8 cellular contexts compared by ENCODE assay signal in genomic region chr11:46560300-46561025, GRCh38. TPM values are rescaled to one million over a fixed set of nuclear protein-coding genes. Genes with fewer than 3 reads are reported as not detected.
A peak's percentile ranks its signal among the peaks of the same experiment; 100 is the strongest.
DNase-seq lines count a peak whose midpoint lies in the region; ATAC-seq, FAIRE-seq and TF ChIP-seq lines count a peak whose summit lies in the region.

No MANE protein-coding gene starts in this region.

- peak overlapping the region; percentile 87 for H3K4me2 ChIP-seq in Loucy (ENCODE audit: low read depth, low read length, poor library complexity, severe bottlenecking)

- no peak for TF ChIP-seq CTCF in AG04450 (IDR thresholded peaks at IDR 0.05; ENCODE audit: low read depth, low read length)
- TF ChIP-seq CTCF in Loucy (conservative IDR thresholded peaks at IDR 0.05; ENCODE audit: low read length): no peak
- TF ChIP-seq CTCF in adrenal gland (IDR thresholded peaks at IDR 0.05): no peak
- no peak for TF ChIP-seq CTCF in testis (IDR thresholded peaks at IDR 0.05)

- H3K27me3 ChIP-seq in AG04450 (ENCODE audit: control insufficient read depth, insufficient read depth, low read length): no peaks in the 10 kb centered on the region
- no peaks in the 10 kb centered on the region for H3K27me3 ChIP-seq in Loucy (ENCODE audit: insufficient read depth, low read length, poor library complexity, severe bottlenecking)
- H3K27me3 ChIP-seq in adrenal gland: no peaks in the 10 kb centered on the region
- H3K27me3 ChIP-seq in testis: no peaks in the 10 kb centered on the region

- peaks cover 17% of the 10 kb centered on the region for H4K20me1 ChIP-seq in Loucy (ENCODE audit: insufficient read depth, low read length, poor library complexity, severe bottlenecking)

- H3K36me3 ChIP-seq in Loucy (ENCODE audit: insufficient read depth, low read length): no peaks in the 10 kb centered on the region
- no peaks in the 10 kb centered on the region for H3K36me3 ChIP-seq in adrenal gland (replicated peaks in 1 of 2)
- H3K36me3 ChIP-seq in testis (ENCODE audit: low read depth, missing control alignments): no peaks in the 10 kb centered on the region

- POLR2A ChIA-PET in AG04450 (lab: Yijun Ruan, JAX): interaction anchor here (0.6 kb wide), 1 partner anchor 54 kb away, joined by 4 read pairs; no protein-coding TSS in a partner anchor

- H3K9ac ChIP-seq in Loucy (ENCODE audit: low read depth, low read length, poor library complexity, severe bottlenecking): peak overlapping the region; percentile 73

- peak overlapping the region; percentile 78; the same call in 1 of the 2 replicates for H2AFZ ChIP-seq in Loucy (ENCODE audit: low read length)

- no peak for ATAC-seq in HG02884 (IDR thresholded peaks at IDR 0.05; ENCODE audit: unreplicated experiment)

- no peaks in the 10 kb centered on the region for H3K9me3 ChIP-seq in AG04450 (ENCODE audit: control insufficient read depth, insufficient read depth, low read length)
- no peaks in the 10 kb centered on the region for H3K9me3 ChIP-seq in Loucy (ENCODE audit: insufficient read depth, low read depth, low read length)
- H3K9me3 ChIP-seq in adrenal gland (replicated peaks in 1 of 3): no peaks in the 10 kb centered on the region
- H3K9me3 ChIP-seq in testis: no peaks in the 10 kb centered on the region

- WGBS in adrenal gland, 4 donors: 1 to 2% (median 1%) methylated on average over 6 of the region's 6 CpGs
- WGBS in testis, 2 donors: 10 to 20% methylated on average over 6 of the region's 6 CpGs

- peak overlapping the region; percentile 12 for H3K27ac ChIP-seq in AG04450 (ENCODE audit: low read depth, low read length)
- peak overlapping the region in 4 of 5 donors; percentile 37 to 73 (median 65) for H3K27ac ChIP-seq in adrenal gland
- peak overlapping the region; percentile 51 to 79 for H3K27ac ChIP-seq in testis

- FAIRE-seq in GM12892 (lab: Jason Lieb, UNC): peak; percentile 81

- DNase-seq in AG04450 (ENCODE audit: low read depth, low spot score) (no peak), GM12892 (ENCODE audit: insufficient read length) (no peak), adrenal gland (peak in 1 of 7 donors; percentile 23), iris pigment epithelial cell (ENCODE audit: low read depth) (peak; percentile 72), testis (no peak), cerebellum (ENCODE audit: low spot score) (no peak)

- intact Hi-C loops in adrenal gland (cut with DNase I) (no loop called here), testis (cut with DNase I; ENCODE audit: low total_unique reads) (no loop called here)

- TF ChIP-seq POLR2A in GM12892 (IDR thresholded peaks at IDR 0.05; ENCODE audit: low read depth, low read length) (no peak), adrenal gland (IDR thresholded peaks at IDR 0.05) (no peak), testis (IDR thresholded peaks at IDR 0.05) (no peak)

- CTCF ChIA-PET in AG04450 (lab: Charles Lee): interaction anchor here (0.6 kb wide), 2 partner anchors 31 to 246 kb away, joined by 3 to 4 read pairs; no protein-coding TSS in a partner anchor

- peak overlapping the region; percentile 45 for H3K4me3 ChIP-seq in AG04450 (ENCODE audit: low read depth, low read length)
- peak overlapping the region; percentile 76 for H3K4me3 ChIP-seq in Loucy (ENCODE audit: low read length, poor library complexity, severe bottlenecking)
- peak overlapping the region in 3 of 4 donors; percentile 3 to 52 (median 5) for H3K4me3 ChIP-seq in adrenal gland
- no peak overlapping the region for H3K4me3 ChIP-seq in testis

- H3K79me2 ChIP-seq in Loucy (ENCODE audit: insufficient read depth, low read length): peaks cover 85% of the 10 kb centered on the region

- no peaks in the 10 kb centered on the region for H3K9me2 ChIP-seq in Loucy (replicated peaks; ENCODE audit: low read depth, low read length)

- H3F3A ChIP-seq in Loucy (ENCODE audit: low read depth): no peaks in the 10 kb centered on the region

- peaks cover 23% of the 10 kb centered on the region for H3K4me1 ChIP-seq in Loucy (ENCODE audit: insufficient read depth, low read length, poor library complexity, severe bottlenecking)
- peaks cover 12 to 54% of the 10 kb centered on the region in 2 donors for H3K4me1 ChIP-seq in adrenal gland (replicated peaks in 1 of 2)
- peaks cover 6% of the 10 kb centered on the region for H3K4me1 ChIP-seq in testis

RNA-seq across cellular contexts. Expression of gene AMBRA1, which starts 33.4 kb away (rescaled TPM):
- 12.2 and 12.8 TPM in 2 replicates for polyA plus RNA-seq in AG04450 (2011; rRNA removed)
- polyA minus RNA-seq in AG04450 (2011; rRNA and poly(A)+ RNA removed): 27.1 and 43.6 TPM in 2 replicates
- polyA plus RNA-seq in GM12892 (2012; ENCODE audit: missing spikeins): 8.9 TPM
- total RNA-seq in adrenal gland: 10 to 100 TPM; 40.4 to 73.3 (median 59.7) TPM
- polyA plus RNA-seq in adrenal gland: 10 to 100 TPM; 16.2 to 22.8 (median 17.7) TPM
- 10 to 100 TPM; 55.6 to 68.3 TPM for total RNA-seq in testis
- polyA plus RNA-seq in testis (ENCODE audit: insufficient read depth, low read depth, low replicate concordance): 28.0 TPM
- 35.7 TPM for total RNA-seq in cerebellum

RNA-seq across cellular contexts. Expression of gene HARBI1, which starts 56.6 kb away (rescaled TPM):
- 4.3 and 4.4 TPM in 2 replicates for polyA plus RNA-seq in AG04450 (2011; rRNA removed)
- 5.5 and 5.6 TPM in 2 replicates for polyA minus RNA-seq in AG04450 (2011; rRNA and poly(A)+ RNA removed)
- polyA plus RNA-seq in GM12892 (2012; ENCODE audit: missing spikeins): 3.5 TPM
- 1 to 10 TPM; 4.5 to 7.4 (median 6.0) TPM for total RNA-seq in adrenal gland
- polyA plus RNA-seq in adrenal gland: 1 to 10 TPM; 1.5 to 6.9 (median 3.0) TPM
- total RNA-seq in testis: 10 to 100 TPM; 12.9 to 14.3 TPM
- 25.2 TPM for polyA plus RNA-seq in testis (ENCODE audit: insufficient read depth, low read depth, low replicate concordance)
- 5.2 TPM for total RNA-seq in cerebellum

RNA-seq across cellular contexts. Expression of gene ATG13, which starts 56.9 kb away (rescaled TPM):
- 57.9 and 62.5 TPM in 2 replicates for polyA plus RNA-seq in AG04450 (2011; rRNA removed)
- polyA minus RNA-seq in AG04450 (2011; rRNA and poly(A)+ RNA removed): 89.7 and 121 TPM in 2 replicates
- polyA plus RNA-seq in GM12892 (2012; ENCODE audit: missing spikeins): 17.3 TPM
- 100 to 1,000 TPM in 5 of 8 donors, 10 to 100 TPM in 3; 68.9 to 177 (median 108) TPM for total RNA-seq in adrenal gland
- 10 to 100 TPM; 31.0 to 62.9 (median 57.0) TPM for polyA plus RNA-seq in adrenal gland
- total RNA-seq in testis: 100 to 1,000 TPM; 176 to 203 TPM
- 224 TPM for polyA plus RNA-seq in testis (ENCODE audit: insufficient read depth, low read depth, low replicate concordance)
- 56.9 TPM for total RNA-seq in cerebellum

Comparison
In these comparisons a context has a peak if more than half of its experiments do, and no peak if none do; other contexts are left out.
1. H3K27ac ChIP-seq: peak in every context shown above with its lines; median percentile 65 in adrenal gland; 65 in testis; 12 in AG04450.
2. H3K4me3 ChIP-seq: peak in AG04450 (single experiment), Loucy (single experiment) and adrenal gland (3 of 4); none in testis (0 of 2).